Comparison of ENCODE assay signal across 8 cellular contexts in genomic region chr4:7206856-7207567, GRCh38. TPM values are rescaled to one million over a fixed set of nuclear protein-coding genes. Genes with fewer than 3 reads are reported as not detected.
DNase-seq lines count a peak whose midpoint lies in the region; ATAC-seq lines count a peak whose summit lies in the region.

No MANE protein-coding gene starts in this region.

- WGBS in trophoblast cell (ENCODE audit: extremely low coverage, insufficient coverage, insufficient read length) = no CpG with 5 or more reads among the region's 21 CpGs

- intact Hi-C loops in Right ventricle myocardium inferior (cut with DNase I) = loop anchor here (2.0 to 5.0 kb wide), 2 partner anchors 35 to 50 kb away; no protein-coding TSS in a partner anchor
- intact Hi-C loops in CD4-positive, alpha-beta memory T cell (cut with micrococcal nuclease) = no loop called here

- peaks cover 6 to 16% of the 10 kb centered on the region in 2 experiments for H3K4me1 ChIP-seq in trophoblast cell (ENCODE audit: control insufficient read depth in 1 of 2, insufficient read depth in 2 of 2, low read length in 2 of 2)
- H3K4me1 ChIP-seq in CD4-positive, alpha-beta memory T cell (ENCODE audit: insufficient read depth, low read length) = no peaks in the 10 kb centered on the region

- ATAC-seq in Right ventricle myocardium inferior (peak; percentile 97), GM19328 (IDR thresholded peaks at IDR 0.05; ENCODE audit: unreplicated experiment) (no peak)

- no peak overlapping the region for H3K14ac ChIP-seq in trophoblast cell (ENCODE audit: low read length)

- H3K4me3 ChIP-seq in trophoblast cell (ENCODE audit: low read depth, low read length) = no peak overlapping the region
- H3K4me3 ChIP-seq in CD4-positive, alpha-beta memory T cell (ENCODE audit: low read length in 2 of 2) = no peak overlapping the region

- peak overlapping the region; percentile 17 for H3K4me2 ChIP-seq in trophoblast cell (ENCODE audit: low read length)

- peak overlapping the region; percentile 11 for H3K27ac ChIP-seq in trophoblast cell (ENCODE audit: low read depth, low read length)
- no peak overlapping the region for H3K27ac ChIP-seq in CD4-positive, alpha-beta memory T cell (ENCODE audit: low read depth, low read length)

- peak overlapping the region; percentile 11 for H2AK5ac ChIP-seq in trophoblast cell (ENCODE audit: low read length)

- H3K27me3 ChIP-seq in trophoblast cell (ENCODE audit: insufficient read depth, low read length) = no peaks in the 10 kb centered on the region
- no peaks in the 10 kb centered on the region for H3K27me3 ChIP-seq in CD4-positive, alpha-beta memory T cell (ENCODE audit: insufficient read depth, low read length)

- H4K8ac ChIP-seq in trophoblast cell (ENCODE audit: low read depth, low read length) = no peak overlapping the region

- no peaks in the 10 kb centered on the region for H3K9me3 ChIP-seq in trophoblast cell (ENCODE audit: insufficient read depth, low read depth, low read length)
- no peaks in the 10 kb centered on the region for H3K9me3 ChIP-seq in CD4-positive, alpha-beta memory T cell (ENCODE audit: control insufficient read depth in 1 of 2, low read length in 2 of 2)

- no peak overlapping the region for H4K12ac ChIP-seq in trophoblast cell (ENCODE audit: low read depth, low read length)

- H4K91ac ChIP-seq in trophoblast cell (ENCODE audit: low read depth, low read length) = peak overlapping the region; percentile 36

- H3K27me3 Mint-ChIP-seq in CD4-positive, alpha-beta memory T cell = peaks cover 12 to 22% of the 10 kb centered on the region in 2 donors
- peaks cover 3% of the 10 kb centered on the region for H3K27me3 Mint-ChIP-seq in activated CD4-positive, alpha-beta memory T cell treated with anti-CD3 and anti-CD28 coated beads, Interleukin-2, amount 10 ng/mL, durations not matched to agents 7 days and 5 days

- in situ Hi-C loops in Caki2 (cut with HindIII; ENCODE audit: low pct_unique_long_range_greater_than_20kb, low sequenced_read_pairs) = no loop called here

- H3K9ac ChIP-seq in trophoblast cell (ENCODE audit: low read length) = no peak overlapping the region

- H3K9me3 Mint-ChIP-seq in CD4-positive, alpha-beta memory T cell = peaks cover 0 to 3% (median 0%) of the 10 kb centered on the region in 8 donors
- no peaks in the 10 kb centered on the region for H3K9me3 Mint-ChIP-seq in activated CD4-positive, alpha-beta memory T cell treated with anti-CD3 and anti-CD28 coated beads, Interleukin-2, amount 10 ng/mL, durations not matched to agents 7 days and 5 days

- no peaks in the 10 kb centered on the region for H3K36me3 Mint-ChIP-seq in CD4-positive, alpha-beta memory T cell
- no peaks in the 10 kb centered on the region for H3K36me3 Mint-ChIP-seq in activated CD4-positive, alpha-beta memory T cell treated with anti-CD3 and anti-CD28 coated beads, Interleukin-2, amount 10 ng/mL, durations not matched to agents 7 days and 5 days (ENCODE audit: low read depth)

- POLR2A ChIA-PET in CD4-positive, alpha-beta memory T cell (lab: Charles Lee; ENCODE audit: partially characterized antibody) = no interaction called here
- POLR2A ChIA-PET in activated CD4-positive, alpha-beta memory T cell treated with anti-CD3 and anti-CD28 coated beads, Interleukin-2, amount 10 ng/mL, durations not matched to agents 7 days and 5 days (lab: Charles Lee) = no interaction called here

- DNase-seq in Caki2 (ENCODE audit: low read depth) (peak; percentile 77), SW480 (ENCODE audit: low spot score) (peak; percentile 66), Right ventricle myocardium inferior (ENCODE audit: missing footprints) (peak; percentile 89), trophoblast cell (no peak), NOMO-1 (lab: John Stamatoyannopoulos, UW; ENCODE audit: unreplicated experiment in 2 of 2) (no peak)
- no peak for DNase-seq in CD4-positive, alpha-beta memory T cell
- DNase-seq in activated CD4-positive, alpha-beta memory T cell treated with anti-CD3 and anti-CD28 coated beads, Interleukin-2, amount 10 ng/mL, durations not matched to agents 7 days and 5 days = no peak

- peaks cover 3% of the 10 kb centered on the region for H3K79me1 ChIP-seq in trophoblast cell (ENCODE audit: low read length)

- H3K23ac ChIP-seq in trophoblast cell (ENCODE audit: low read length) = no peak overlapping the region

- H2AFZ ChIP-seq in trophoblast cell (ENCODE audit: insufficient read depth, low read length, poor library complexity) = no peak overlapping the region

- H3K4ac ChIP-seq in trophoblast cell (ENCODE audit: low read depth, low read length) = no peak overlapping the region

- H3K27ac Mint-ChIP-seq in CD4-positive, alpha-beta memory T cell = no peak overlapping the region
- H3K27ac Mint-ChIP-seq in activated CD4-positive, alpha-beta memory T cell treated with anti-CD3 and anti-CD28 coated beads, Interleukin-2, amount 10 ng/mL, durations not matched to agents 7 days and 5 days = no peak overlapping the region

- H2BK5ac ChIP-seq in trophoblast cell (ENCODE audit: low read depth, low read length, poor library complexity) = no peak overlapping the region

- peak overlapping the region; percentile 20 for H2BK12ac ChIP-seq in trophoblast cell (ENCODE audit: low read length)

- no peaks in the 10 kb centered on the region for H3K4me1 Mint-ChIP-seq in CD4-positive, alpha-beta memory T cell
- H3K4me1 Mint-ChIP-seq in activated CD4-positive, alpha-beta memory T cell treated with anti-CD3 and anti-CD28 coated beads, Interleukin-2, amount 10 ng/mL, durations not matched to agents 7 days and 5 days = no peaks in the 10 kb centered on the region

- no peak overlapping the region for H2BK120ac ChIP-seq in trophoblast cell (ENCODE audit: insufficient read depth, low read length, poor library complexity)

- no peaks in the 10 kb centered on the region for H3K79me2 ChIP-seq in trophoblast cell (ENCODE audit: control insufficient read depth, insufficient read depth, low read length, poor library complexity)

- H3K18ac ChIP-seq in trophoblast cell (ENCODE audit: low read length) = no peak overlapping the region

- H3K4me3 Mint-ChIP-seq in CD4-positive, alpha-beta memory T cell = no peak overlapping the region
- H3K4me3 Mint-ChIP-seq in activated CD4-positive, alpha-beta memory T cell treated with anti-CD3 and anti-CD28 coated beads, Interleukin-2, amount 10 ng/mL, durations not matched to agents 7 days and 5 days = no peak overlapping the region

- CTCF ChIA-PET in CD4-positive, alpha-beta memory T cell (lab: Charles Lee; ENCODE audit: partially characterized antibody) = no interaction called here
- CTCF ChIA-PET in activated CD4-positive, alpha-beta memory T cell treated with anti-CD3 and anti-CD28 coated beads, Interleukin-2, amount 10 ng/mL, durations not matched to agents 7 days and 5 days (lab: Charles Lee) = no interaction called here

- H3K36me3 ChIP-seq in trophoblast cell (ENCODE audit: control insufficient read depth in 1 of 2, insufficient read depth in 2 of 2, low read length in 2 of 2) = no peaks in the 10 kb centered on the region
- no peaks in the 10 kb centered on the region for H3K36me3 ChIP-seq in CD4-positive, alpha-beta memory T cell (ENCODE audit: insufficient read depth, low read length)

RNA-seq across cellular contexts. Expression of gene SORCS2, which starts 14.7 kb away (rescaled TPM):
- total RNA-seq in Caki2 (2014; rRNA removed; shearing (Covaris generic); ENCODE audit: low replicate concordance) = 1.4 and 16.4 TPM in 2 replicates
- 1.1 TPM for total RNA-seq in Right ventricle myocardium inferior
- 0.14 and 0.26 TPM in 2 replicates for polyA plus RNA-seq in trophoblast cell (2013)
- not detected for total RNA-seq in CD4-positive, alpha-beta memory T cell
- not detected for polyA plus RNA-seq in CD4-positive, alpha-beta memory T cell
- total RNA-seq in activated CD4-positive, alpha-beta memory T cell treated with anti-CD3 and anti-CD28 coated beads, Interleukin-2, amount 10 ng/mL, durations not matched to agents 7 days and 5 days = under 1 TPM; 0.10 to 0.18 TPM

Comparison
In these comparisons a context has a peak if more than half of its experiments do, and no peak if none do; other contexts are left out.
1. DNase-seq: peak in Caki2 (single experiment), SW480 (single experiment) and Right ventricle myocardium inferior (single experiment); none in trophoblast cell (0 of 2), CD4-positive, alpha-beta memory T cell (0 of 5), activated CD4-positive, alpha-beta memory T cell treated with anti-CD3 and anti-CD28 coated beads, Interleukin-2, amount 10 ng/mL, durations not matched to agents 7 days and 5 days (single experiment) and NOMO-1 (0 of 2).